ENCODE assay signal across 8 cellular contexts in the genomic region with DNA sequence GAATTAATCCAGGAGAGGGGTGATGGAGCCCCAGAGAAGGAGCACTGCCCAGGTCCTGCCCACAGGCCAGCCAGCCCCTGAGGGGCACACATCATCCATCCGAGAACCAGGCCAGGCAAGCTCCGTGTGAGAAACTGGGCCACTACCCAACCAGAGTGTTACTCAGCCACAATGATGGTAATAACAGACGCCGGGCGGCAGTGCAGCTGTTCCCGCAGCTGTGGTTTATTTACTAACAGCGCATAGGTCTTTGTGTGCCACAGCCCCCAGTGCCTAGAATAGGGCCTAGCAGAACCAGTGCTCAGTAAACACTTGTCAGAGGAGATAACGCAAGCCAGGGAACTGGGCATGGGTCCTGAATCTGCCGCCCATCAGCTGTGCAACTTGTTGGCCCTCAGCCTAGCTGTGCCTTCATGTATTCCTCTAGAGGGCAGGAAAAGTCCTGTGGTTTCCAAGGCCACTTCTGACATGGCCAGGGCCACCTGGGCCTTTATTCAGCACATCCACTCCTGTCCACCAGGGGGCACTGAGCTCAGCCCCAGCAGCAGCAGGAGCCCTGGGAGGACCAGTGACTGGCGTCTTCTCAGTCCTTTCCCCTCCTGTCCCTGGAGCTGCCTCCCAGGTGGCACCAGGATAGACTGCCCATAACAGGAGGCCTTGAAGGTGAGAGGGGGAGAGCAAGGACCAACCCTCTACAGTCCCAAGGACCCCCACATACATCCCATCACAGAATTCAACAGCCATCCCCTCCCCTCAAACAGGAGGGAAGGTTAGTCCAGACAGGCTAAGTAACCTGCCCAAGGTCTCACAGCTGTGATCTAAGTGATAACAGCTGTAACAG. TPM values are rescaled to one million over a fixed set of nuclear protein-coding genes. Genes with fewer than 3 reads are reported as not detected.
A peak's percentile ranks its signal among the peaks of the same experiment; 100 is the strongest.
DNase-seq lines count a peak whose midpoint lies in the region; ATAC-seq and TF ChIP-seq lines count a peak whose summit lies in the region.

No MANE protein-coding gene starts in this region.

- DNase-seq in COLO668 (lab: John Stamatoyannopoulos, UW; ENCODE audit: unreplicated experiment) (peak; percentile 60), HuH-7 (ENCODE audit: low spot score) (peak; percentile 93), RPMI7951 (ENCODE audit: low read depth) (peak; percentile 54), fibroblast of villous mesenchyme (ENCODE audit: low read depth) (peak; percentile 69), posterior vena cava (ENCODE audit: low spot score) (peak; percentile 87)

- H3K36me3 Mint-ChIP-seq in activated T-helper 17 cell treated with anti-CD3 and anti-CD28 coated beads, Interleukin-2, amount 50 U/mL, for 72 hours (ENCODE audit: low read depth) = peaks cover 34% of the 10 kb centered on the region

- H3K27me3 Mint-ChIP-seq in activated T-helper 17 cell treated with anti-CD3 and anti-CD28 coated beads, Interleukin-2, amount 50 U/mL, for 72 hours = no peaks in the 10 kb centered on the region

- H3K27ac Mint-ChIP-seq in activated T-helper 17 cell treated with anti-CD3 and anti-CD28 coated beads, Interleukin-2, amount 50 U/mL, for 72 hours = peak overlapping the region; percentile 56

- ATAC-seq in activated T-helper 17 cell treated with anti-CD3 and anti-CD28 coated beads, Interleukin-2, amount 50 U/mL, for 72 hours (replicated peaks) = peak; percentile 34
- ATAC-seq in HG03571 (IDR thresholded peaks at IDR 0.05; ENCODE audit: unreplicated experiment) (no peak), HG03175 (IDR thresholded peaks at IDR 0.05; ENCODE audit: unreplicated experiment) (no peak)

- peak; percentile 92 for TF ChIP-seq CTCF in fibroblast of villous mesenchyme (IDR thresholded peaks at IDR 0.05; ENCODE audit: insufficient read depth, low read depth, low read length)

- no peaks in the 10 kb centered on the region for H3K9me3 Mint-ChIP-seq in activated T-helper 17 cell treated with anti-CD3 and anti-CD28 coated beads, Interleukin-2, amount 50 U/mL, for 72 hours

- intact Hi-C loops in posterior vena cava (cut with DNase I) = loop anchor here in 1 of 2 donors (10.0 kb wide), 1 partner anchor 75 kb away; the partner anchor contains the start of gene SLC34A1

- H3K4me3 Mint-ChIP-seq in activated T-helper 17 cell treated with anti-CD3 and anti-CD28 coated beads, Interleukin-2, amount 50 U/mL, for 72 hours = peak overlapping the region; percentile 86

- peaks cover 36% of the 10 kb centered on the region for H3K4me1 Mint-ChIP-seq in activated T-helper 17 cell treated with anti-CD3 and anti-CD28 coated beads, Interleukin-2, amount 50 U/mL, for 72 hours

- H3K4me3 ChIP-seq in fibroblast of villous mesenchyme (ENCODE audit: low read depth, low read length) = no peak overlapping the region

RNA-seq across cellular contexts. Expression of gene MXD3, which starts 2.1 kb away (rescaled TPM):
- 50.6 and 72.9 TPM in 2 replicates for total RNA-seq in RPMI7951 (2014; rRNA removed; shearing (Covaris generic))
- 10 to 100 TPM; 21.9 to 26.0 TPM for total RNA-seq in activated T-helper 17 cell treated with anti-CD3 and anti-CD28 coated beads, Interleukin-2, amount 50 U/mL, for 72 hours
- total RNA-seq in fibroblast of villous mesenchyme = 7.7 and 9.1 TPM in 2 replicates
- total RNA-seq in posterior vena cava = 1 to 10 TPM; 5.4 to 6.1 TPM

RNA-seq across cellular contexts. Expression of gene PRELID1, which starts 6.0 kb away (rescaled TPM):
- total RNA-seq in RPMI7951 (2014; rRNA removed; shearing (Covaris generic)) = 256 and 386 TPM in 2 replicates
- 100 to 1,000 TPM; 142 to 314 TPM for total RNA-seq in activated T-helper 17 cell treated with anti-CD3 and anti-CD28 coated beads, Interleukin-2, amount 50 U/mL, for 72 hours
- 122 TPM in 2 replicates for total RNA-seq in fibroblast of villous mesenchyme
- 10 to 100 TPM; 81.8 to 91.9 TPM for total RNA-seq in posterior vena cava

RNA-seq across cellular contexts. Expression of gene RAB24, which starts 6.1 kb away (rescaled TPM):
- 10.3 and 15.1 TPM in 2 replicates for total RNA-seq in RPMI7951 (2014; rRNA removed; shearing (Covaris generic))
- 10 to 100 TPM; 21.5 to 28.7 TPM for total RNA-seq in activated T-helper 17 cell treated with anti-CD3 and anti-CD28 coated beads, Interleukin-2, amount 50 U/mL, for 72 hours
- total RNA-seq in fibroblast of villous mesenchyme = 14.2 and 18.0 TPM in 2 replicates
- total RNA-seq in posterior vena cava = 10 to 100 TPM; 17.4 to 18.6 TPM

RNA-seq across cellular contexts. Expression of gene LMAN2, which starts 41.9 kb away (rescaled TPM):
- total RNA-seq in RPMI7951 (2014; rRNA removed; shearing (Covaris generic)) = 273 and 306 TPM in 2 replicates
- 100 to 1,000 TPM in 1 of 2 donors, 10 to 100 TPM in 1; 94.3 to 122 TPM for total RNA-seq in activated T-helper 17 cell treated with anti-CD3 and anti-CD28 coated beads, Interleukin-2, amount 50 U/mL, for 72 hours
- 284 and 355 TPM in 2 replicates for total RNA-seq in fibroblast of villous mesenchyme
- total RNA-seq in posterior vena cava = 10 to 100 TPM; 72.4 to 95.7 TPM

RNA-seq across cellular contexts. Expression of gene RGS14, which starts 48.2 kb away (rescaled TPM):
- total RNA-seq in RPMI7951 (2014; rRNA removed; shearing (Covaris generic)) = 4.6 and 10.2 TPM in 2 replicates
- total RNA-seq in activated T-helper 17 cell treated with anti-CD3 and anti-CD28 coated beads, Interleukin-2, amount 50 U/mL, for 72 hours = 100 to 1,000 TPM in 1 of 2 donors, 10 to 100 TPM in 1; 45.5 to 102 TPM
- 3.5 TPM in 2 replicates for total RNA-seq in fibroblast of villous mesenchyme
- 10 to 100 TPM; 11.3 to 13.4 TPM for total RNA-seq in posterior vena cava
